ENCODE assay signal across 18 cellular contexts in the genomic region with DNA sequence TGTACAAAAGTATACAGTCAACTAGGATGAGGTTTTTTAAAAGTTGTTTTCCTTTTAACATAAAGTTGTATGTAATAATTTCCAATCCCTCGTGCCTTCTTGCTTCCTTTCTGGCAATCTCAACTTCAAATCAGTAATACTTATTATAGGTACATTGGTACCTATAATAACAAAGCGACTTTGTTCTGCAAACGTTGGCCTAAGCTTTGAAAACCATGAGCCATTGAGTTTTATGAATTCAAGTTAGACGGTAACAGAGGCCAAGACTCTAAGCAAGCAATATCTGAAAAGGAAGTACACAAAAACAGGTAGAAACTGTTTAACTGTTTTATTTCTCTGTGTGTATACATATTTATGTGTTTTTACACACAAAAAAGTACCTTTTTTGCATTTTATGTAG.
A peak's percentile ranks its signal among the peaks of the same experiment; 100 is the strongest.
DNase-seq lines count a peak whose midpoint lies in the region; ATAC-seq, FAIRE-seq and TF ChIP-seq lines count a peak whose summit lies in the region.
"Had no signal": no experiment of that assay in that cellular context is flagged by ENCODE, and none has a peak within 500 bp of the region (broad histone marks: within the 10 kb centered on the region; RNA-seq: fewer than 3 reads in every experiment).

No MANE protein-coding gene starts in this region.

- no TSS peak for BruUV-seq in A673 (replicated peaks; lab: Mats Ljungman, UMichigan)

- peak overlapping the region in 4 of 11 experiments; percentile 30 to 86 (median 50); a peak in 6 of 22 replicates for H3K9ac ChIP-seq in BLaER1 treated with 17β-estradiol and CSF1 and Interleukin-3, amounts not matched to agents 10 nM and 100 nM
- no peak overlapping the region for H3K9ac ChIP-seq in OCI-LY1 (ENCODE audit: low read length)

- H3K9me3 ChIP-seq in A673 (ENCODE audit: low read depth, low read length, poor library complexity, severe bottlenecking) (no peaks in the 10 kb centered on the region), OCI-LY1 (ENCODE audit: low read length) (no peaks in the 10 kb centered on the region)
- H3K9me3 ChIP-seq in BLaER1 treated with 17β-estradiol and CSF1 and Interleukin-3, amounts not matched to agents 10 nM and 100 nM (replicated peaks in 1 of 11) = peaks cover 0 to 17% (median 0%) of the 10 kb centered on the region in 11 experiments; a peak in 4 of 22 replicates
- H3K9me3 ChIP-seq: A549, SJCRH30 had no signal

- FAIRE-seq in endometrium (lab: Jason Lieb, UNC) = peak; percentile 8
- FAIRE-seq: A549, RCC 7860 had no signal

- POLR2A ChIA-PET in A673 (lab: Charles Lee; ENCODE audit: low non-redundant PET) = no interaction called here

- H3K9me2 ChIP-seq in OCI-LY1 (ENCODE audit: low read depth, low read length) = no peaks in the 10 kb centered on the region

- H3K36me3 ChIP-seq in A673 (ENCODE audit: insufficient read depth, low read length, poor library complexity, severe bottlenecking) = no peaks in the 10 kb centered on the region
- H3K36me3 ChIP-seq in BLaER1 treated with 17β-estradiol and CSF1 and Interleukin-3, amounts not matched to agents 10 nM and 100 nM = peaks cover 0 to 42% (median 12%) of the 10 kb centered on the region in 11 experiments; a peak in 12 of 22 replicates
- H3K36me3 ChIP-seq in OCI-LY1 (ENCODE audit: insufficient read depth, low read length) = peaks cover 15% of the 10 kb centered on the region
- H3K36me3 ChIP-seq: SJCRH30 had no signal

- intact Hi-C loops in A673 (cut with micrococcal nuclease; ENCODE audit: unreplicated experiment) = no loop called here

- H3K79me2 ChIP-seq in OCI-LY1 (ENCODE audit: insufficient read depth, low read length) = peaks cover 53% of the 10 kb centered on the region

- H4K20me1 ChIP-seq in BLaER1 treated with 17β-estradiol and CSF1 and Interleukin-3, amounts not matched to agents 10 nM and 100 nM = no peaks in the 10 kb centered on the region
- H4K20me1 ChIP-seq in OCI-LY1 (ENCODE audit: insufficient read depth, low read length) = no peaks in the 10 kb centered on the region

- no peak for ATAC-seq in HG03571 (IDR thresholded peaks at IDR 0.05; ENCODE audit: unreplicated experiment)
- ATAC-seq: A549; CD8-positive, alpha-beta T cell had no signal

- H3K27ac ChIP-seq in A673 (ENCODE audit: low read depth, low read length, poor library complexity, severe bottlenecking) (peak overlapping the region; percentile 6), OCI-LY1 (ENCODE audit: low read depth, low read length, poor library complexity, severe bottlenecking) (peak overlapping the region; percentile 99), caudate nucleus (ENCODE audit: low read depth, low read length) (no peak overlapping the region)
- H3K27ac ChIP-seq in BLaER1 treated with 17β-estradiol and CSF1 and Interleukin-3, amounts not matched to agents 10 nM and 100 nM = peak overlapping the region in 8 of 11 experiments; percentile 46 to 98 (median 93); a peak in 15 of 22 replicates
- H3K27ac ChIP-seq: SJCRH30 had no signal

- H3K4me3 ChIP-seq in A673 (ENCODE audit: low read depth, low read length, poor library complexity, severe bottlenecking) = no peak overlapping the region
- H3K4me3 ChIP-seq in BLaER1 treated with 17β-estradiol and CSF1 and Interleukin-3, amounts not matched to agents 10 nM and 100 nM = peak overlapping the region in 2 of 10 experiments; percentile 37 to 46; a peak in 3 of 20 replicates
- H3K4me3 ChIP-seq in OCI-LY1 (ENCODE audit: low read depth, low read length, poor library complexity, severe bottlenecking) = no peak overlapping the region
- H3K4me3 ChIP-seq: A549, SJCRH30 had no signal

- H3K27me3 ChIP-seq in A673 (replicated peaks; ENCODE audit: insufficient read depth, low read depth, low read length, poor library complexity) (no peaks in the 10 kb centered on the region), OCI-LY1 (ENCODE audit: insufficient read depth, low read length) (no peaks in the 10 kb centered on the region)
- no peaks in the 10 kb centered on the region; a peak in 1 of 22 replicates for H3K27me3 ChIP-seq in BLaER1 treated with 17β-estradiol and CSF1 and Interleukin-3, amounts not matched to agents 10 nM and 100 nM
- H3K27me3 ChIP-seq: SJCRH30 had no signal

- H3K4me2 ChIP-seq in BLaER1 treated with 17β-estradiol and CSF1 and Interleukin-3, amounts not matched to agents 10 nM and 100 nM = peak overlapping the region in 7 of 11 experiments; percentile 28 to 93 (median 73); a peak in 13 of 22 replicates
- no peak overlapping the region for H3K4me2 ChIP-seq in OCI-LY1 (ENCODE audit: low read length)
- H3K4me2 ChIP-seq: A549 had no signal

- H2AFZ ChIP-seq in OCI-LY1 (ENCODE audit: low read length) = no peak overlapping the region

- CTCF ChIA-PET in A673 (lab: Charles Lee) = interaction anchor here (0.7 kb wide), 1 partner anchor 125 kb away, joined by 4 read pairs; no protein-coding TSS in a partner anchor

- TF ChIP-seq CTCF in A673 (conservative IDR thresholded peaks at IDR 0.05; ENCODE audit: low read depth, low read length) (no peak), OCI-LY1 (IDR thresholded peaks at IDR 0.05; ENCODE audit: low read length) (no peak)

- DNase-seq in A673 (ENCODE audit: low spot score) (no peak), caudate nucleus (lab: John Stamatoyannopoulos, UW) (no peak)
- DNase-seq in NK-92 treated with Interleukin-12 subunit alpha and Interleukin-12 subunit beta, amount 100 ng/mL, for 24 hours (lab: John Stamatoyannopoulos, UW) = no peak
- DNase-seq in effector CD4-positive, alpha-beta T cell = no peak
- DNase-seq: C1 segment of cervical spinal cord; CD8-positive, alpha-beta T cell; NCI-H1092 treated with DMSO at 0.1 percent for 48 hours; NCI-H146; NCI-H2029; NCI-H2227 treated with DMSO at 0.1 percent for 48 hours; NCI-H510A; SJCRH30 had no signal

- peaks cover 14% of the 10 kb centered on the region; the same call in 1 of the 2 replicates for H3F3A ChIP-seq in OCI-LY1 (ENCODE audit: insufficient read depth, low read length)

- H3K4me1 ChIP-seq in A673 (ENCODE audit: insufficient read depth, low read length, poor library complexity, severe bottlenecking) = peaks cover 41% of the 10 kb centered on the region
- H3K4me1 ChIP-seq in BLaER1 treated with 17β-estradiol and CSF1 and Interleukin-3, amounts not matched to agents 10 nM and 100 nM = peaks cover 42 to 95% (median 71%) of the 10 kb centered on the region in 10 experiments
- peaks cover 92% of the 10 kb centered on the region for H3K4me1 ChIP-seq in OCI-LY1 (ENCODE audit: insufficient read depth, low read length, severe bottlenecking)
